24 cellular contexts compared by ENCODE assay signal in the genomic region with DNA sequence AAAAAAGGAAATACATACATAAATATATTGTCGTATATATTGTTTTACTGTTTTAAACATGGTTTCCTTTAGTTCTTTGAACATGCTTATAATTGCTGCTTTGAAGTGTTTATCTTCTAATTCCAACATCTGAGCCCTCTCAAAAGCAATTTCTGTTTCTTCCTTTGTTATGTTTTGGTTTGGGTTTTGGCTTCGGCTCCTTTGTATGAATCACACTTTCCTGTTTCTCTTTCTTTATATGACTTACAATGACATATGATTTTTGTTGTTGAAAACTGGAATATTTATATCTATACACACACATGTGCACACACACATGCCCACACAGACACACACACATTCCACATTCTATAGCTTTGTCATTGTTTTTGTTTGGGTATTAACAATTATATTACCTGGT.
"Had no signal": no experiment of that assay in that cellular context is flagged by ENCODE, and none has a peak within 500 bp of the region (broad histone marks: within the 10 kb centered on the region; RNA-seq: fewer than 3 reads in every experiment).

No MANE protein-coding gene starts in this region.

- H3K79me2 ChIP-seq: parathyroid adenoma had no signal

- H3K4me1 ChIP-seq: ascending aorta, left ventricle myocardium inferior, parathyroid adenoma, transverse colon, vagina had no signal

- H3K9ac ChIP-seq: parathyroid adenoma had no signal

- H2AFZ ChIP-seq: parathyroid adenoma had no signal

- H3K36me3 ChIP-seq: ascending aorta, left ventricle myocardium inferior, transverse colon, vagina had no signal

- H3K27ac ChIP-seq: ascending aorta, epithelial cell of prostate, left ventricle myocardium inferior, parathyroid adenoma, transverse colon, vagina had no signal

- DNase-seq: activated CD4-positive, alpha-beta T cell treated with anti-CD3 and anti-CD28 coated beads for 1 hour; activated CD4-positive, alpha-beta T cell treated with anti-CD3 and anti-CD28 coated beads, Interleukin-2, amount 50 U/mL, for 4 hours; activated naive CD4-positive, alpha-beta T cell treated with Interleukin-2 at 50 U/mL for 16 hours; activated naive CD8-positive, alpha-beta T cell treated with anti-CD3 and anti-CD28 coated beads, Interleukin-2, amount 50 U/mL, for 24 hours; cortex of kidney; effector CD8-positive, alpha-beta T cell; hippocampal formation; kidney; left ventricle myocardium inferior; mesenchymal stem cell; naive thymus-derived CD8-positive, alpha-beta T cell; right cardiac atrium; small intestine; stimulated activated CD4-positive, alpha-beta T cell treated with anti-CD3 and anti-CD28 coated beads, Interleukin-4, amount 100 ng/mL, for 4 hours; stimulated activated CD8-positive, alpha-beta memory T cell treated with anti-CD3 and anti-CD28 coated beads, Interleukin-4, amount 100 ng/mL, for 48 hours; stimulated activated naive CD4-positive, alpha-beta T cell treated with Interleukin-2 at 50 U/mL for 16 hours; T-cell; T-helper 9 cell; transverse colon had no signal

- H3K9me3 ChIP-seq: ascending aorta, left ventricle myocardium inferior, transverse colon, vagina had no signal

- ATAC-seq: activated naive CD8-positive, alpha-beta T cell treated with anti-CD3 and anti-CD28 coated beads, Interleukin-2, amount 50 U/mL, for 24 hours; activated T-helper 17 cell treated with anti-CD3 and anti-CD28 coated beads, Interleukin-2, amount 50 U/mL, for 72 hours; naive thymus-derived CD8-positive, alpha-beta T cell; right cardiac atrium; T-cell had no signal

- H3K4me3 ChIP-seq: ascending aorta, left ventricle myocardium inferior, transverse colon, vagina had no signal

- H3K27me3 ChIP-seq: ascending aorta, transverse colon, vagina had no signal
